In genomic region chr15:64844576-64845140, GRCh38 we compare ENCODE assay signal across 8 cellular contexts. TPM values are rescaled to one million over a fixed set of nuclear protein-coding genes. Genes with fewer than 3 reads are reported as not detected.
DNase-seq lines count a peak whose midpoint lies in the region; ATAC-seq and TF ChIP-seq lines count a peak whose summit lies in the region.

No MANE protein-coding gene starts in this region.

- H3K4me3 ChIP-seq in BLaER1, result peak overlapping the region; percentile 45
- peak overlapping the region; percentile 96; the same call in 1 of the 2 replicates for H3K4me3 ChIP-seq in MM.1S (ENCODE audit: low read length)
- H3K4me3 ChIP-seq in naive thymus-derived CD4-positive, alpha-beta T cell (ENCODE audit: low read length), result peak overlapping the region; percentile 55

- H3K4me1 ChIP-seq in BLaER1 (peaks cover 86% of the 10 kb centered on the region), MM.1S (ENCODE audit: low read length) (peaks cover 15% of the 10 kb centered on the region)
- peaks cover 39 to 41% of the 10 kb centered on the region in 2 donors for H3K4me1 ChIP-seq in naive thymus-derived CD4-positive, alpha-beta T cell (ENCODE audit: control insufficient read depth in 2 of 2, insufficient read depth in 2 of 2, low read length in 2 of 2)

- peaks cover 18% of the 10 kb centered on the region for H3K36me3 ChIP-seq in BLaER1
- no peaks in the 10 kb centered on the region; the same call in 1 of the 2 replicates for H3K36me3 ChIP-seq in MM.1S (replicated peaks; ENCODE audit: insufficient read depth, low read length)
- peaks cover 0 to 21% (median 0%) of the 10 kb centered on the region in 3 experiments for H3K36me3 ChIP-seq in naive thymus-derived CD4-positive, alpha-beta T cell (ENCODE audit: control insufficient read depth in 2 of 3, insufficient read depth in 3 of 3, low read length in 3 of 3)

- no peaks in the 10 kb centered on the region for H3K9me3 ChIP-seq in BLaER1
- no peaks in the 10 kb centered on the region for H3K9me3 ChIP-seq in MM.1S (replicated peaks; ENCODE audit: insufficient read depth, low read length)
- H3K9me3 ChIP-seq in naive thymus-derived CD4-positive, alpha-beta T cell (ENCODE audit: control insufficient read depth in 2 of 3, low read length in 3 of 3), result no peaks in the 10 kb centered on the region

- H4K20me1 ChIP-seq in BLaER1 (peaks cover 64% of the 10 kb centered on the region), MM.1S (ENCODE audit: insufficient read depth, low read length) (no peaks in the 10 kb centered on the region; the same call in 1 of the 2 replicates)

- H3K9ac ChIP-seq in BLaER1 (peak overlapping the region; percentile 69), MM.1S (ENCODE audit: low read length) (no peak overlapping the region; the same call in 1 of the 2 replicates)

- H3K4me2 ChIP-seq in BLaER1 (peak overlapping the region; percentile 98), MM.1S (ENCODE audit: low read depth, low read length) (peak overlapping the region; percentile 99)

- H2AFZ ChIP-seq in MM.1S (ENCODE audit: low read length), result no peak overlapping the region

- peak overlapping the region; percentile 85 to 98 (median 96) for H3K4me3 Mint-ChIP-seq in naive thymus-derived CD4-positive, alpha-beta T cell

- ATAC-seq in naive thymus-derived CD4-positive, alpha-beta T cell, result peak; percentile 11
- ATAC-seq in GM21360 (IDR thresholded peaks at IDR 0.05; ENCODE audit: unreplicated experiment), result no peak

- POLR2A ChIA-PET in naive thymus-derived CD4-positive, alpha-beta T cell (lab: Charles Lee), result interaction anchor here (3.9 kb wide), 1 partner anchor 49 kb away, joined by 37 read pairs; no protein-coding TSS in a partner anchor

- no peaks in the 10 kb centered on the region for H3K27me3 Mint-ChIP-seq in naive thymus-derived CD4-positive, alpha-beta T cell

- TF ChIP-seq CTCF in MM.1S (IDR thresholded peaks at IDR 0.05; ENCODE audit: low read length), result no peak

- no peaks in the 10 kb centered on the region for H3K9me2 ChIP-seq in MM.1S (replicated peaks; ENCODE audit: insufficient read depth, low read length)

- H3K79me2 ChIP-seq in MM.1S (ENCODE audit: low read length), result peaks cover 72% of the 10 kb centered on the region

- peak overlapping the region; percentile 60 to 96 (median 89) for H3K27ac Mint-ChIP-seq in naive thymus-derived CD4-positive, alpha-beta T cell

- H3K27me3 ChIP-seq in BLaER1 (no peaks in the 10 kb centered on the region), MM.1S (replicated peaks; ENCODE audit: insufficient read depth, low read length) (no peaks in the 10 kb centered on the region)
- no peaks in the 10 kb centered on the region for H3K27me3 ChIP-seq in naive thymus-derived CD4-positive, alpha-beta T cell (ENCODE audit: control insufficient read depth in 2 of 2, insufficient read depth in 2 of 2, low read length in 2 of 2)

- peaks cover 10% of the 10 kb centered on the region; the same call in 1 of the 2 replicates for H3F3A ChIP-seq in MM.1S (ENCODE audit: insufficient read depth, low read length)

- peaks cover 0 to 13% (median 7%) of the 10 kb centered on the region in 5 donors for H3K36me3 Mint-ChIP-seq in naive thymus-derived CD4-positive, alpha-beta T cell

- H3K9me3 Mint-ChIP-seq in naive thymus-derived CD4-positive, alpha-beta T cell, result no peaks in the 10 kb centered on the region

- intact Hi-C loops in naive thymus-derived CD4-positive, alpha-beta T cell (cut with micrococcal nuclease), result loop anchor here (5.0 to 10.0 kb wide), 5 partner anchors 143 to 747 kb away; partner anchors contain the start of genes TRIP4 (in 2 of the 2), PARP16 (in 1 of the 2), PCLAF (in 1 of the 2) and SNX1 (in 1 of the 2)

- peaks cover 53 to 78% (median 68%) of the 10 kb centered on the region in 7 donors for H3K4me1 Mint-ChIP-seq in naive thymus-derived CD4-positive, alpha-beta T cell

- CTCF ChIA-PET in naive thymus-derived CD4-positive, alpha-beta T cell (lab: Charles Lee), result interaction anchor here (0.6 to 1.6 kb wide), 5 partner anchors 9 to 49 kb away, joined by 3 to 8 read pairs (median 3); no protein-coding TSS in a partner anchor

- H3K27ac ChIP-seq in BLaER1, result peak overlapping the region; percentile 88
- H3K27ac ChIP-seq in MM.1S (ENCODE audit: low read length), result peak overlapping the region; percentile 5; the same call in 1 of the 2 replicates
- peak overlapping the region; percentile 40 for H3K27ac ChIP-seq in naive thymus-derived CD4-positive, alpha-beta T cell (ENCODE audit: low read depth, low read length)

- DNase-seq in MM.1S (no peak), DMS53 treated with DMSO at 0.1 percent for 48 hours (lab: John Stamatoyannopoulos, UW; ENCODE audit: unreplicated experiment) (no peak), NCI-H748 treated with DMSO at 0.1 percent for 48 hours (lab: John Stamatoyannopoulos, UW) (no peak)
- peak; percentile 18 for DNase-seq in central memory CD4-positive, alpha-beta T cell
- peak in 1 of 9 donors; percentile 20 for DNase-seq in naive thymus-derived CD4-positive, alpha-beta T cell
- no peak for DNase-seq in stimulated activated CD4-positive, alpha-beta T cell treated with anti-CD3 and anti-CD28 coated beads, Interleukin-4, amount 100 ng/mL, for 24 hours

RNA-seq across cellular contexts. Expression of gene PLEKHO2, which starts 2.9 kb away (rescaled TPM):
- 10 to 100 TPM in 4 of 5 experiments, 1 to 10 TPM in 1; 8.6 to 52.3 (median 14.0) TPM for total RNA-seq in naive thymus-derived CD4-positive, alpha-beta T cell
- 10 to 100 TPM; 10.3 to 20.9 TPM for polyA plus RNA-seq in naive thymus-derived CD4-positive, alpha-beta T cell

RNA-seq across cellular contexts. Expression of gene PIF1, which starts 19.2 kb away (rescaled TPM):
- 10 to 100 TPM in 1 of 5 experiments, 1 to 10 TPM in 1, under 1 TPM in 1, not detected in 2; 0.34 to 30.2 (median 1.0) TPM for total RNA-seq in naive thymus-derived CD4-positive, alpha-beta T cell
- polyA plus RNA-seq in naive thymus-derived CD4-positive, alpha-beta T cell, result not detected

Comparison
In these comparisons a context has a peak if more than half of its experiments do, and no peak if none do; other contexts are left out.
1. H3K27ac ChIP-seq: peak in every context shown above with its lines; median percentile 88 in BLaER1; 40 in naive thymus-derived CD4-positive, alpha-beta T cell; 5 in MM.1S.
2. H3K4me3 ChIP-seq: peak in every context shown above with its lines; median percentile 96 in MM.1S; 55 in naive thymus-derived CD4-positive, alpha-beta T cell; 45 in BLaER1.